In the genomic region with DNA sequence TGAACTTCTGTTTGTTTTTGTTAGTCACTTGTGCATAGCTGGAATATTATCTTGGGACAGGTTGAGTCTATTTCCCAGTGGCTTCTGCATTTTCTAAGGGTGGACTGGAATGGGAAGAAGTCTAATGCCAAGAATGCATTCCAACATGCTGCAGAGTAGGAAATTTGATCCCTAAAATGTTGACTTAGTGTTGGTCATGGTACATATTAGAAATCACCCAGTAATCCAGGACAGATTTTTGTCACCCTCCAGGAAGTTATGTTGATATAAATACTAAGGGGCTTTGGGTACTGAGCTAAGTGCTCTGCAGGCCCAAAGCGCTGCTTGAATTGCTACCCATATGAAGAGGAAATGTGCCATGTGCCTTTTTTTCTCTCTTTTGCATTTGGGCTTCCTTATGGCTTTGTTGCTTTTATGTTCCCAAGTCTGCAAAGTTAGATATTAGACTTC, we compare ENCODE assay signal across 8 cellular contexts. TPM values are rescaled to one million over a fixed set of nuclear protein-coding genes. Genes with fewer than 3 reads are reported as not detected.
DNase-seq lines count a peak whose midpoint lies in the region; ATAC-seq and TF ChIP-seq lines count a peak whose summit lies in the region.

No MANE protein-coding gene starts in this region.

- intact Hi-C loops in OCI-LY7 (cut with micrococcal nuclease; ENCODE audit: unreplicated experiment), result no loop called here
- intact Hi-C loops in esophagus muscularis mucosa (cut with DNase I), result no loop called here
- intact Hi-C loops in psoas muscle (cut with DNase I), result loop anchor here in 1 of 2 donors (10.0 kb wide), 1 partner anchor 59 kb away; no protein-coding TSS in a partner anchor

- peak overlapping the region; percentile 20 for H3K4me3 ChIP-seq in OCI-LY7 (ENCODE audit: low read depth, low read length, poor library complexity, severe bottlenecking)
- no peak overlapping the region for H3K4me3 ChIP-seq in esophagus muscularis mucosa
- H3K4me3 ChIP-seq in psoas muscle, result peak overlapping the region; percentile 30

- no peaks in the 10 kb centered on the region for H3K9me2 ChIP-seq in OCI-LY7 (ENCODE audit: insufficient read depth, low read length)

- peak overlapping the region; percentile 64 for H3K4me2 ChIP-seq in OCI-LY7 (ENCODE audit: low read length)

- H2AFZ ChIP-seq in OCI-LY7 (ENCODE audit: low read length), result no peak overlapping the region

- peaks cover 96% of the 10 kb centered on the region for H3K79me2 ChIP-seq in OCI-LY7 (ENCODE audit: insufficient read depth, low read depth, low read length)

- in situ Hi-C loops in GM13977 (cut with MboI; ENCODE audit: low pct_unique_long_range_greater_than_20kb, low sequenced_read_pairs, unreplicated experiment), result no loop called here

- H3K36me3 ChIP-seq in OCI-LY7 (ENCODE audit: insufficient read depth, low read length) (peaks cover 85% of the 10 kb centered on the region), esophagus muscularis mucosa (peaks cover 0 to 9% (median 3%) of the 10 kb centered on the region in 4 donors), psoas muscle (ENCODE audit: insufficient read depth in 1 of 2, low read depth in 1 of 2) (peaks cover 0 to 8% of the 10 kb centered on the region in 2 donors)

- POLR2A ChIA-PET in OCI-LY7 (lab: Charles Lee), result interaction anchor here (0.8 to 1.8 kb wide), 3 partner anchors 8 to 22 kb away, joined by 3 to 11 read pairs (median 3); no protein-coding TSS in a partner anchor

- CTCF ChIA-PET in OCI-LY7 (lab: Charles Lee; ENCODE audit: unreplicated experiment), result interaction anchor here (0.6 kb wide), 1 partner anchor 9 kb away, joined by 5 read pairs; no protein-coding TSS in a partner anchor

- no peaks in the 10 kb centered on the region for H3K9me3 ChIP-seq in OCI-LY7 (ENCODE audit: low read length)
- H3K9me3 ChIP-seq in esophagus muscularis mucosa, result no peaks in the 10 kb centered on the region
- H3K9me3 ChIP-seq in psoas muscle, result no peaks in the 10 kb centered on the region

- TF ChIP-seq POLR2A in esophagus muscularis mucosa (IDR thresholded peaks at IDR 0.05; ENCODE audit: low read depth), result no peak

- H3K27ac ChIP-seq in OCI-LY7 (ENCODE audit: low read depth, low read length, poor library complexity, severe bottlenecking) (peak overlapping the region; percentile 44), esophagus muscularis mucosa (replicated peaks in 1 of 4) (peak overlapping the region; percentile 44 to 77 (median 64)), psoas muscle (peak overlapping the region; percentile 69)

- peak in 3 of 4 donors; percentile 42 to 55 (median 53) for ATAC-seq in psoas muscle
- no peak for ATAC-seq in HG02642 (IDR thresholded peaks at IDR 0.05; ENCODE audit: poor library complexity, unreplicated experiment)
- ATAC-seq in HG03135 (IDR thresholded peaks at IDR 0.05; ENCODE audit: unreplicated experiment), result no peak

- H3K4me1 ChIP-seq in OCI-LY7 (ENCODE audit: insufficient read depth, low read length, poor library complexity, severe bottlenecking) (peaks cover 68% of the 10 kb centered on the region), esophagus muscularis mucosa (peaks cover 72 to 85% (median 74%) of the 10 kb centered on the region in 4 donors), psoas muscle (peaks cover 65% of the 10 kb centered on the region)

- 37% methylated on average over 1 of the region's 1 CpG for WGBS in esophagus muscularis mucosa
- 19 to 35% (median 23%) methylated on average over 1 of the region's 1 CpG for WGBS in psoas muscle, 3 donors

- no peak for TF ChIP-seq CTCF in OCI-LY7 (conservative IDR thresholded peaks at IDR 0.05; ENCODE audit: low read length)
- TF ChIP-seq CTCF in esophagus muscularis mucosa (IDR thresholded peaks at IDR 0.05), result no peak
- no peak for TF ChIP-seq CTCF in psoas muscle (IDR thresholded peaks at IDR 0.05)
- no peak for TF ChIP-seq CTCF in GM13977 (IDR thresholded peaks at IDR 0.05; ENCODE audit: extremely low read depth, insufficient read depth, missing control alignments)

- no peak for TF ChIP-seq EP300 in esophagus muscularis mucosa (IDR thresholded peaks at IDR 0.05)

- BruUV-seq in OCI-LY7 (replicated peaks; lab: Mats Ljungman, UMichigan), result no TSS peak

- peaks cover 51% of the 10 kb centered on the region for H4K20me1 ChIP-seq in OCI-LY7 (ENCODE audit: insufficient read depth, low read length)

- DNase-seq in Daoy (ENCODE audit: low read depth) (peak; percentile 76), OCI-LY7 (ENCODE audit: low spot score) (peak; percentile 43), esophagus muscularis mucosa (ENCODE audit: extremely low spot score) (no peak), psoas muscle (no peak), GM13977 (ENCODE audit: low spot score) (no peak), NCI-H526 treated with DMSO at 0.1 percent for 48 hours (lab: John Stamatoyannopoulos, UW) (no peak)

- no peaks in the 10 kb centered on the region for H3K27me3 ChIP-seq in esophagus muscularis mucosa
- H3K27me3 ChIP-seq in psoas muscle (ENCODE audit: insufficient read depth in 3 of 3, low read length in 2 of 3), result no peaks in the 10 kb centered on the region

RNA-seq across cellular contexts. Expression of a gene that starts 10.0 kb away (rescaled TPM):
- 12.4 and 12.6 TPM in 2 replicates for total RNA-seq in Daoy (2014; rRNA removed; shearing (Covaris generic))
- total RNA-seq in OCI-LY7 (2014; rRNA removed; shearing (Covaris generic)), result 51.8 and 55.2 TPM in 2 replicates
- total RNA-seq in OCI-LY7 (2022) (123 and 128 TPM in 2 replicates), esophagus muscularis mucosa (10 to 100 TPM; 36.8 to 76.2 (median 44.5) TPM), psoas muscle (10 to 100 TPM; 32.2 to 44.4 (median 39.6) TPM)
- polyA plus RNA-seq in psoas muscle, result 10 to 100 TPM in 2 of 3 donors, 1 to 10 TPM in 1; 8.8 to 20.8 (median 12.9) TPM

Comparison
In these comparisons a context has a peak if more than half of its experiments do, and no peak if none do; other contexts are left out.
1. DNase-seq: peak in Daoy (single experiment) and OCI-LY7 (single experiment); none in esophagus muscularis mucosa (single experiment), psoas muscle (0 of 2), GM13977 (single experiment) and NCI-H526 treated with DMSO at 0.1 percent for 48 hours (single experiment).
2. H3K4me3 ChIP-seq: peak in OCI-LY7 (single experiment) and psoas muscle (single experiment); none in esophagus muscularis mucosa (0 of 4).
3. ATAC-seq: peak in psoas muscle (3 of 4); none in HG02642 (single experiment) and HG03135 (single experiment).
4. Peak in every context shown above with its lines, with median percentiles within 50 percentile points of each other: H3K27ac ChIP-seq.